ENCODE assay signal across 9 cellular contexts in the genomic region with DNA sequence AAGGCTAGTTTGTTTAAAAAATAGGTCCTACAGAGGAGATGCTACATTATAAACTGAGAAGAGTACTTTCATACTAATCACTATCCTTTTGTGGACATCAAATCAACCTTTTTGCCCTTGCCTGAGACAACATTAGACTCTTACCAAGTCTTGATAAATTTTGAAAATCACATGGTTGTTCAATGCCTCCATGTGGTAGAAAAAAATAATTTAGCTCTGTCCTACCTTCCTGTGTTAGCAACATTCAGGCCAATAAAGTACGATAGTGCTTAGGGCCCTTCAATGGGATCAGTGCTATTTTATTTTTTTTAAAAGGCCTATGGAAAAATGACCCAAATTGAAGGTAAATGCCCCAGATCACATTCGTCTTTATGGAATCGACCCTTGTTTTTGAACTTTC. TPM values are rescaled to one million over a fixed set of nuclear protein-coding genes. Genes with fewer than 3 reads are reported as not detected.
DNase-seq lines count a peak whose midpoint lies in the region; ATAC-seq, FAIRE-seq and TF ChIP-seq lines count a peak whose summit lies in the region.
"Had no signal": no experiment of that assay in that cellular context is flagged by ENCODE, and none has a peak within 500 bp of the region (broad histone marks: within the 10 kb centered on the region; RNA-seq: fewer than 3 reads in every experiment).

No MANE protein-coding gene starts in this region.

- H3K27ac Mint-ChIP-seq in naive thymus-derived CD8-positive, alpha-beta T cell, result no peak overlapping the region
- H3K27ac Mint-ChIP-seq: GM23338 had no signal

- peak; percentile 41 for DNase-seq in NB4 (ENCODE audit: low read depth)
- peak; percentile 39 for DNase-seq in endothelial cell of umbilical vein (ENCODE audit: low read depth, low spot score)
- no peak for DNase-seq in NCI-H345 (lab: John Stamatoyannopoulos, UW)
- DNase-seq in naive thymus-derived CD8-positive, alpha-beta T cell, result no peak
- DNase-seq in NCI-H1092 treated with DMSO at 0.1 percent for 48 hours (lab: John Stamatoyannopoulos, UW), result no peak
- DNase-seq in small intestine, result no peak

- no peaks in the 10 kb centered on the region for H3K79me2 ChIP-seq in endothelial cell of umbilical vein (ENCODE audit: control insufficient read depth, insufficient read depth, low read length)
- H3K79me2 ChIP-seq in neural cell (replicated peaks; ENCODE audit: insufficient read depth, low read length), result no peaks in the 10 kb centered on the region

- no peak overlapping the region for H3K4me3 Mint-ChIP-seq in naive thymus-derived CD8-positive, alpha-beta T cell
- H3K4me3 Mint-ChIP-seq: GM23338 had no signal

- TF ChIP-seq CTCF in GM12874 (IDR thresholded peaks at IDR 0.05; ENCODE audit: insufficient read depth, low read depth, low read length) (0 out of 2 replicates have a peak, but pooled peaks have one; percentile 8), NB4 (IDR thresholded peaks at IDR 0.05; ENCODE audit: low read depth, low read length) (no peak), endothelial cell of umbilical vein (IDR thresholded peaks at IDR 0.05; ENCODE audit: extremely low read depth in 1 of 2, insufficient read depth in 1 of 2, low read depth in 1 of 2, low read length in 2 of 2) (no peak), neural cell (IDR thresholded peaks at IDR 0.05; ENCODE audit: poor library complexity, severe bottlenecking) (no peak)

- H3K27me3 ChIP-seq in endothelial cell of umbilical vein (ENCODE audit: control insufficient read depth in 2 of 2, insufficient read depth in 2 of 2, low read length in 2 of 2) (peaks cover 0 to 1% of the 10 kb centered on the region in 2 experiments), neural cell (ENCODE audit: insufficient read depth, low read depth, low read length) (no peaks in the 10 kb centered on the region), small intestine (ENCODE audit: control insufficient read depth in 2 of 2, insufficient read depth in 2 of 2, low read length in 2 of 2) (no peaks in the 10 kb centered on the region)

- H2AFZ ChIP-seq in endothelial cell of umbilical vein (ENCODE audit: low read depth, low read length) (no peak overlapping the region), neural cell (ENCODE audit: low read depth, low read length) (no peak overlapping the region)
- H2AFZ ChIP-seq: GM23338 had no signal

- POLR2A ChIA-PET in endothelial cell of umbilical vein (lab: Charles Lee), result no interaction called here
- POLR2A ChIA-PET in naive thymus-derived CD8-positive, alpha-beta T cell (lab: Charles Lee), result no interaction called here

- H3K4me2 ChIP-seq in endothelial cell of umbilical vein (ENCODE audit: insufficient read depth, low read length) (no peak overlapping the region), neural cell (ENCODE audit: low read length) (no peak overlapping the region)

- no peak for ATAC-seq in naive thymus-derived CD8-positive, alpha-beta T cell
- ATAC-seq: GM23338 had no signal

- no peak overlapping the region for H3K4me3 ChIP-seq in NB4 (ENCODE audit: low read depth, low read length)
- no peak overlapping the region for H3K4me3 ChIP-seq in endothelial cell of umbilical vein (replicated peaks in 1 of 3; ENCODE audit: insufficient read depth in 1 of 3, low read depth in 1 of 3, low read length in 3 of 3)
- no peak overlapping the region for H3K4me3 ChIP-seq in neural cell (ENCODE audit: low read length)
- no peak overlapping the region for H3K4me3 ChIP-seq in small intestine (ENCODE audit: low read depth in 1 of 2, low read length in 2 of 2)
- H3K4me3 ChIP-seq: GM23338 had no signal

- H3K4me1 Mint-ChIP-seq in naive thymus-derived CD8-positive, alpha-beta T cell, result peaks cover 3 to 8% (median 5%) of the 10 kb centered on the region in 4 donors

- TF ChIP-seq EP300 in neural cell (conservative IDR thresholded peaks at IDR 0.05; ENCODE audit: poor library complexity, severe bottlenecking), result no peak

- no peaks in the 10 kb centered on the region for H3K9me2 ChIP-seq in neural cell (ENCODE audit: insufficient read depth, low read length)

- H3K27me3 Mint-ChIP-seq in naive thymus-derived CD8-positive, alpha-beta T cell, result no peaks in the 10 kb centered on the region

- 82 to 91% (median 89%) methylated on average over 3 of the region's 3 CpGs for WGBS in small intestine, 3 donors

- no peaks in the 10 kb centered on the region for H3K36me3 Mint-ChIP-seq in naive thymus-derived CD8-positive, alpha-beta T cell

- H3K27ac ChIP-seq in endothelial cell of umbilical vein (ENCODE audit: insufficient read depth, low read depth, low read length) (no peak overlapping the region), neural cell (ENCODE audit: low read length) (no peak overlapping the region), small intestine (ENCODE audit: low read depth in 1 of 2, low read length in 1 of 2) (no peak overlapping the region)

- no peak overlapping the region for H3K9ac ChIP-seq in endothelial cell of umbilical vein (replicated peaks; ENCODE audit: extremely low read depth, insufficient read depth, low read length)
- no peak overlapping the region for H3K9ac ChIP-seq in neural cell (ENCODE audit: low read length)

- dilution Hi-C loops in endothelial cell of umbilical vein (cut with MboI; ENCODE audit: extremely low pct_ligation_motif_present, low sequenced_read_pairs), result no loop called here

- no peaks in the 10 kb centered on the region for H3K36me3 ChIP-seq in endothelial cell of umbilical vein (ENCODE audit: control insufficient read depth in 2 of 2, extremely low read depth in 1 of 2, insufficient read depth in 2 of 2, low read length in 2 of 2)
- no peaks in the 10 kb centered on the region for H3K36me3 ChIP-seq in neural cell (ENCODE audit: insufficient read depth, low read length)
- no peaks in the 10 kb centered on the region for H3K36me3 ChIP-seq in small intestine (ENCODE audit: control insufficient read depth in 2 of 2, insufficient read depth in 2 of 2, low read length in 2 of 2)

- intact Hi-C loops in endothelial cell of umbilical vein (cut with micrococcal nuclease), result loop anchor here (10.0 kb wide), 1 partner anchor 476 kb away; no protein-coding TSS in a partner anchor

- H3K9me3 ChIP-seq in endothelial cell of umbilical vein (replicated peaks; ENCODE audit: control insufficient read depth, insufficient read depth, low read length) (no peaks in the 10 kb centered on the region), neural cell (ENCODE audit: low read length) (no peaks in the 10 kb centered on the region), small intestine (ENCODE audit: control insufficient read depth, low read depth) (no peaks in the 10 kb centered on the region)

- BruUV-seq in endothelial cell of umbilical vein (replicated peaks; lab: Mats Ljungman, UMichigan), result no TSS peak

- no peak for TF ChIP-seq POLR2A in NB4 (IDR thresholded peaks at IDR 0.05; ENCODE audit: extremely low read depth, insufficient read length)
- no peak for TF ChIP-seq POLR2A in endothelial cell of umbilical vein (IDR thresholded peaks at IDR 0.05; ENCODE audit: low read depth, low read length)

- H4K20me1 ChIP-seq in endothelial cell of umbilical vein (replicated peaks; ENCODE audit: control insufficient read depth, extremely low read depth, insufficient read depth, low read length) (no peaks in the 10 kb centered on the region), neural cell (ENCODE audit: insufficient read depth) (no peaks in the 10 kb centered on the region)

- H3K9me1 ChIP-seq in endothelial cell of umbilical vein (replicated peaks; ENCODE audit: control insufficient read depth, extremely low read depth, insufficient read depth, low read length), result no peaks in the 10 kb centered on the region

- CTCF ChIA-PET in endothelial cell of umbilical vein (lab: Charles Lee), result interaction anchor here (1.0 to 1.9 kb wide), 5 partner anchors 27 to 1237 kb away, joined by 3 to 5 read pairs (median 3); no protein-coding TSS in a partner anchor

- FAIRE-seq in endothelial cell of umbilical vein (lab: Jason Lieb, UNC), result no peak
- no peak for FAIRE-seq in small intestine (lab: Jason Lieb, UNC)

- no peaks in the 10 kb centered on the region for H3F3A ChIP-seq in neural cell (ENCODE audit: insufficient read depth, low read length, poor library complexity, severe bottlenecking)

- H3K4me1 ChIP-seq in endothelial cell of umbilical vein (ENCODE audit: control insufficient read depth, extremely low read depth, insufficient read depth, low read length) (peaks cover 2% of the 10 kb centered on the region), small intestine (ENCODE audit: control insufficient read depth in 2 of 2, insufficient read depth in 1 of 2, low read depth in 1 of 2, low read length in 1 of 2) (no peaks in the 10 kb centered on the region)

- TF ChIP-seq RAD21 in neural cell (conservative IDR thresholded peaks at IDR 0.05), result no peak

- no peaks in the 10 kb centered on the region for H3K9me3 Mint-ChIP-seq in naive thymus-derived CD8-positive, alpha-beta T cell

TF ChIP-seq in endothelial cell of umbilical vein, 7 proteins besides CTCF, POLR2A, EP300 and RAD21 (continues in another document):
- TF ChIP-seq POLR2AphosphoS5 (IDR thresholded peaks at IDR 0.05; ENCODE audit: insufficient read depth, low read depth, low read length) (no peak), MAX (IDR thresholded peaks at IDR 0.05; ENCODE audit: insufficient read depth, insufficient read length) (no peak)

RNA-seq across cellular contexts. Expression of gene UBE2E1, which starts 5.0 kb away (rescaled TPM):
- total RNA-seq in endothelial cell of umbilical vein, result 114 TPM in 2 replicates
- polyA plus RNA-seq in endothelial cell of umbilical vein, result 54.7 and 72.7 TPM in 2 replicates
- polyA plus RNA-seq in endothelial cell of umbilical vein (2011; cell fraction: cytosol; rRNA removed), result 85.2 and 94.6 TPM in 2 replicates
- polyA plus RNA-seq in endothelial cell of umbilical vein (2011; cell fraction: nucleus; rRNA removed), result 81.5 and 97.3 TPM in 2 replicates
- polyA plus RNA-seq in endothelial cell of umbilical vein (2012), result 104 and 137 TPM in 2 replicates
- polyA minus RNA-seq in endothelial cell of umbilical vein, result 65.2 and 77.5 TPM in 2 replicates
- polyA minus RNA-seq in endothelial cell of umbilical vein (2011; cell fraction: cytosol; rRNA and poly(A)+ RNA removed), result 18.4 TPM
- 61.3 and 72.7 TPM in 2 replicates for polyA minus RNA-seq in endothelial cell of umbilical vein (2011; cell fraction: nucleus; rRNA and poly(A)+ RNA removed)
- polyA plus RNA-seq in neural cell, result 133 and 157 TPM in 2 replicates
- 77.4 and 93.8 TPM in 2 replicates for polyA minus RNA-seq in neural cell
- 10 to 100 TPM; 57.0 to 65.6 TPM for total RNA-seq in naive thymus-derived CD8-positive, alpha-beta T cell
- 10 to 100 TPM in 1 of 3 donors, 1 to 10 TPM in 2; 5.6 to 14.7 (median 9.8) TPM for polyA plus RNA-seq in naive thymus-derived CD8-positive, alpha-beta T cell
- 10 to 100 TPM; 52.4 to 81.2 (median 55.7) TPM for polyA plus RNA-seq in small intestine

Comparison
In these comparisons a context has a peak if more than half of its experiments do, and no peak if none do; other contexts are left out.
1. DNase-seq: peak in NB4 (single experiment) and endothelial cell of umbilical vein (single experiment); none in NCI-H345 (single experiment), naive thymus-derived CD8-positive, alpha-beta T cell (0 of 10), NCI-H1092 treated with DMSO at 0.1 percent for 48 hours (single experiment) and small intestine (single experiment).